In the genomic region with DNA sequence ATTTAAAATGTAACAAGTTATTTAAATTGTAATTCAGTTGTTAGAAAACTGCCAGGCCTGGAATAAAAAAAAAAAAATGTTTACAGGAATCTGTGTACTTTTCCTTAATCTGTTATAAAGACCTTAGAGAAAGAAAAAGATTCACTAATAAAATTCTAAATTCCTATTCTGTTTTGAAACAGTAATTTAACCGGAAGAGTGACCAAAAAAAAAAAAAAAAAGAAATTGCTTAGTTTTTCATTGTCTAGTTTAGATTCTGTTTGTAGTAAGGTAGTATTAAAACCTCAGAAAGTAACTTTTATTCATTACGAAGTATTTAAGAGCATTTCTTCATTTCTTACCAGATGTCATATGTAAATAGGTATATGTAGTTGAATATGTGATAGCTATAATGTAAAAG, we compare ENCODE assay signal across 12 cellular contexts. TPM values are rescaled to one million over a fixed set of nuclear protein-coding genes. Genes with fewer than 3 reads are reported as not detected.
DNase-seq lines count a peak whose midpoint lies in the region; ATAC-seq and TF ChIP-seq lines count a peak whose summit lies in the region.
"Had no signal": no experiment of that assay in that cellular context is flagged by ENCODE, and none has a peak within 500 bp of the region (broad histone marks: within the 10 kb centered on the region; RNA-seq: fewer than 3 reads in every experiment).

No MANE protein-coding gene starts in this region.

- peaks cover 0 to 4% (median 0%) of the 10 kb centered on the region in 5 donors for H3K36me3 Mint-ChIP-seq in naive thymus-derived CD4-positive, alpha-beta T cell

- DNase-seq in BE2C (no peak), breast epithelium (ENCODE audit: low spot score in 2 of 2) (no peak), ureter (ENCODE audit: low spot score) (no peak), putamen (ENCODE audit: low spot score) (no peak), COLO668 (lab: John Stamatoyannopoulos, UW; ENCODE audit: unreplicated experiment) (no peak)
- no peak for DNase-seq in naive thymus-derived CD4-positive, alpha-beta T cell
- DNase-seq: activated CD4-positive, alpha-beta T cell treated with anti-CD3 and anti-CD28 coated beads, Interleukin-2, amount 50 U/mL, for 1 hour; DMS53; NCI-H446; nucleus accumbens had no signal

- H3K27me3 ChIP-seq in BE2C (no peaks in the 10 kb centered on the region), HUES6 (ENCODE audit: control insufficient read depth, insufficient read depth, low read length) (peaks cover 4% of the 10 kb centered on the region; the same call in 1 of the 2 replicates), breast epithelium (no peaks in the 10 kb centered on the region)
- H3K27me3 ChIP-seq in naive thymus-derived CD4-positive, alpha-beta T cell (ENCODE audit: control insufficient read depth in 2 of 2, insufficient read depth in 2 of 2, low read length in 2 of 2): no peaks in the 10 kb centered on the region

- H3K27ac ChIP-seq in HUES6 (ENCODE audit: low read depth, low read length) (no peak overlapping the region), breast epithelium (peak overlapping the region; percentile 50 to 99)
- peak overlapping the region; percentile 100 for H3K27ac ChIP-seq in naive thymus-derived CD4-positive, alpha-beta T cell (ENCODE audit: low read depth, low read length)

- CTCF ChIA-PET in naive thymus-derived CD4-positive, alpha-beta T cell (lab: Charles Lee): no interaction called here

- TF ChIP-seq POLR2A in breast epithelium (IDR thresholded peaks at IDR 0.05): no peak

- no peak overlapping the region for H3K9ac ChIP-seq in HUES6 (ENCODE audit: low read length)

- intact Hi-C loops in breast epithelium (cut with DNase I; ENCODE audit: low total_unique reads): no loop called here
- intact Hi-C loops in naive thymus-derived CD4-positive, alpha-beta T cell (cut with micrococcal nuclease): loop anchor here (1.0 to 5.0 kb wide), 11 partner anchors 7 to 1823 kb away; partner anchors contain the start of genes B3GNT2 (in 1 of the 2), BCL11A (in 1 of the 2), CCT4 (in 1 of the 2) and EHBP1 (in 1 of the 2)

- no peaks in the 10 kb centered on the region for H3K9me3 Mint-ChIP-seq in naive thymus-derived CD4-positive, alpha-beta T cell

- H3K27me3 Mint-ChIP-seq in naive thymus-derived CD4-positive, alpha-beta T cell: no peaks in the 10 kb centered on the region

- no peak for ATAC-seq in naive thymus-derived CD4-positive, alpha-beta T cell
- no peak for ATAC-seq in HG02571 (IDR thresholded peaks at IDR 0.05; ENCODE audit: unreplicated experiment)

- H3K4me1 ChIP-seq in BE2C (no peaks in the 10 kb centered on the region), HUES6 (ENCODE audit: control insufficient read depth, insufficient read depth, low read length) (peaks cover 12% of the 10 kb centered on the region), breast epithelium (no peaks in the 10 kb centered on the region)
- H3K4me1 ChIP-seq in naive thymus-derived CD4-positive, alpha-beta T cell (ENCODE audit: control insufficient read depth in 2 of 2, insufficient read depth in 2 of 2, low read length in 2 of 2): peaks cover 11 to 34% of the 10 kb centered on the region in 2 donors

- H3K9me3 ChIP-seq in BE2C (no peaks in the 10 kb centered on the region), HUES6 (ENCODE audit: control insufficient read depth, insufficient read depth, low read depth, low read length) (no peaks in the 10 kb centered on the region), breast epithelium (no peaks in the 10 kb centered on the region)
- H3K9me3 ChIP-seq in naive thymus-derived CD4-positive, alpha-beta T cell (ENCODE audit: control insufficient read depth in 2 of 3, low read length in 3 of 3): no peaks in the 10 kb centered on the region

- peak overlapping the region; percentile 51 to 100 (median 96) for H3K27ac Mint-ChIP-seq in naive thymus-derived CD4-positive, alpha-beta T cell

- POLR2A ChIA-PET in naive thymus-derived CD4-positive, alpha-beta T cell (lab: Charles Lee): no interaction called here

- H3K4me3 Mint-ChIP-seq in naive thymus-derived CD4-positive, alpha-beta T cell: peak overlapping the region; percentile 91 to 98 (median 96)

- H3K4me1 Mint-ChIP-seq in naive thymus-derived CD4-positive, alpha-beta T cell: peaks cover 32 to 58% (median 51%) of the 10 kb centered on the region in 7 donors

- TF ChIP-seq CTCF in BE2C (IDR thresholded peaks at IDR 0.05; ENCODE audit: low read depth, low read length): no peak
- TF ChIP-seq CTCF in breast epithelium (IDR thresholded peaks at IDR 0.05): no peak

- H3K36me3 ChIP-seq in BE2C (no peaks in the 10 kb centered on the region), HUES6 (ENCODE audit: control insufficient read depth, insufficient read depth, low read length) (no peaks in the 10 kb centered on the region), breast epithelium (no peaks in the 10 kb centered on the region)
- peaks cover 0 to 9% (median 0%) of the 10 kb centered on the region in 3 experiments for H3K36me3 ChIP-seq in naive thymus-derived CD4-positive, alpha-beta T cell (ENCODE audit: control insufficient read depth in 2 of 3, insufficient read depth in 3 of 3, low read length in 3 of 3)

- H3K4me3 ChIP-seq in BE2C (ENCODE audit: low read depth, low read length) (peak overlapping the region; percentile 63; the same call in 1 of the 2 replicates), HUES6 (ENCODE audit: low read depth, low read length) (0 out of 2 replicates have a peak overlapping the region, but pooled peaks have one; percentile 79), breast epithelium (peak overlapping the region; percentile 83 to 92 (median 90))
- H3K4me3 ChIP-seq in naive thymus-derived CD4-positive, alpha-beta T cell (ENCODE audit: low read length): peak overlapping the region; percentile 83

RNA-seq across cellular contexts. Expression of gene REL, which starts 2.5 kb away (rescaled TPM):
- polyA plus RNA-seq in BE2C (2012; ENCODE audit: insufficient read depth, insufficient read length, low read depth): 1.1 TPM
- total RNA-seq in breast epithelium (10 to 100 TPM; 17.0 to 49.0 (median 21.1) TPM), ureter (46.0 TPM)
- 10 to 100 TPM; 18.9 to 78.8 (median 26.4) TPM for total RNA-seq in naive thymus-derived CD4-positive, alpha-beta T cell
- polyA plus RNA-seq in naive thymus-derived CD4-positive, alpha-beta T cell: 10 to 100 TPM; 10.9 to 12.0 TPM
